16 cellular contexts compared by ENCODE assay signal in genomic region chr5:151470440-151470839, GRCh38. TPM values are rescaled to one million over a fixed set of nuclear protein-coding genes. Genes with fewer than 3 reads are reported as not detected.
DNase-seq lines count a peak whose midpoint lies in the region; ATAC-seq, FAIRE-seq and TF ChIP-seq lines count a peak whose summit lies in the region.
"Had no signal": no experiment of that assay in that cellular context is flagged by ENCODE, and none has a peak within 500 bp of the region (broad histone marks: within the 10 kb centered on the region; RNA-seq: fewer than 3 reads in every experiment).

No MANE protein-coding gene starts in this region.

- no peaks in the 10 kb centered on the region for H4K20me1 ChIP-seq in IMR-90 (ENCODE audit: insufficient read depth, low read length)

- H3K14ac ChIP-seq in IMR-90 (replicated peaks; ENCODE audit: low read depth, low read length): no peak overlapping the region

- H2BK120ac ChIP-seq in IMR-90 (ENCODE audit: low read depth, low read length): peak overlapping the region; percentile 36

- intact Hi-C loops in IMR-90 (cut with micrococcal nuclease): no loop called here

- ATAC-seq in IMR-90 (ENCODE audit: low read depth): peak; percentile 73
- ATAC-seq in HG02798 (IDR thresholded peaks at IDR 0.05; ENCODE audit: poor library complexity, unreplicated experiment): no peak
- ATAC-seq: A549; stimulated activated effector memory CD8-positive, alpha-beta T cell treated with anti-CD3 and anti-CD28 coated beads, Interleukin-12 subunit alpha, Interleukin-12 subunit beta, amount 100 ng/mL, for 72 hours had no signal

- no peak overlapping the region for H4K8ac ChIP-seq in IMR-90 (ENCODE audit: low read depth in 2 of 2, low read length in 2 of 2)

- in situ Hi-C loops in IMR-90 (cut with MboI; ENCODE audit: low sequenced_read_pairs): loop anchor here (10.0 kb wide), 1 partner anchor 274 kb away; no protein-coding TSS in a partner anchor

- CTCF ChIA-PET in IMR-90 (lab: Yijun Ruan, JAX): interaction anchor here (0.6 kb wide), 2 partner anchors 10 to 277 kb away, joined by 3 to 4 read pairs; no protein-coding TSS in a partner anchor

- H3K36me3 ChIP-seq in IMR-90 (ENCODE audit: control insufficient read depth, insufficient read depth, low read length): peaks cover 14% of the 10 kb centered on the region

- no peak for TF ChIP-seq CTCF in IMR-90 (conservative IDR thresholded peaks at IDR 0.05; ENCODE audit: low read depth, low read length)
- TF ChIP-seq CTCF in epithelial cell of esophagus (IDR thresholded peaks at IDR 0.05; ENCODE audit: insufficient read depth, low read depth, low read length, missing control alignments): no peak

- H3K23ac ChIP-seq in IMR-90 (ENCODE audit: low read depth, low read length): no peak overlapping the region

- FAIRE-seq in HTR-8/SVneo (lab: Jason Lieb, UNC): no peak
- FAIRE-seq: A549, bronchial epithelial cell had no signal

- no TSS peak for BruUV-seq in IMR-90 (replicated peaks; lab: Mats Ljungman, UMichigan)

- peak overlapping the region; percentile 33; the same call in 1 of the 2 replicates for H3K18ac ChIP-seq in IMR-90 (ENCODE audit: low read depth, low read length)

- H3K27me3 ChIP-seq in IMR-90 (ENCODE audit: control insufficient read depth, insufficient read depth, low read length): no peaks in the 10 kb centered on the region

- peaks cover 7% of the 10 kb centered on the region; the same call in 1 of the 2 replicates for H3K9me1 ChIP-seq in IMR-90 (ENCODE audit: insufficient read depth, low read length)

- no peak overlapping the region for H3K56ac ChIP-seq in IMR-90 (ENCODE audit: extremely low read depth, insufficient read depth, low read length)

- H2BK15ac ChIP-seq in IMR-90 (ENCODE audit: low read depth, low read length): no peak overlapping the region

- dilution Hi-C loops in IMR-90 (cut with HindIII; ENCODE audit: low sequenced_read_pairs, unreplicated experiment): no loop called here

- peak overlapping the region; percentile 67 for H3K4ac ChIP-seq in IMR-90 (ENCODE audit: low read depth, low read length)

- H2BK20ac ChIP-seq in IMR-90 (ENCODE audit: low read depth, low read length): peak overlapping the region; percentile 50

- POLR2A ChIA-PET in IMR-90 (lab: Charles Lee; ENCODE audit: unreplicated experiment): no interaction called here

- H3K4me2 ChIP-seq in IMR-90 (ENCODE audit: low read depth, low read length): peak overlapping the region; percentile 1; the same call in 1 of the 2 replicates
- H3K4me2 ChIP-seq: A549 had no signal

- peak overlapping the region; percentile 9; the same call in 1 of the 2 replicates for H4K5ac ChIP-seq in IMR-90 (ENCODE audit: low read depth, low read length)

- H3K4me3 ChIP-seq in IMR-90 (ENCODE audit: insufficient read depth, low read depth, low read length) (no peak overlapping the region), epithelial cell of esophagus (ENCODE audit: low read length) (no peak overlapping the region), skeletal muscle cell (ENCODE audit: low read depth, low read length) (no peak overlapping the region)
- H3K4me3 ChIP-seq: A549 had no signal

- H2BK5ac ChIP-seq in IMR-90 (ENCODE audit: low read depth, low read length, poor library complexity, severe bottlenecking): peak overlapping the region; percentile 47

- H3K4me1 ChIP-seq in IMR-90 (ENCODE audit: control insufficient read depth, insufficient read depth, low read length): peaks cover 12% of the 10 kb centered on the region
- H3K4me1 ChIP-seq: A549 had no signal

- H2AK9ac ChIP-seq in IMR-90 (replicated peaks; ENCODE audit: low read depth, low read length, poor library complexity): no peak overlapping the region

- no peak overlapping the region for H3K9ac ChIP-seq in IMR-90 (ENCODE audit: low read depth, low read length)

- no peak for TF ChIP-seq POLR2A in IMR-90 (IDR thresholded peaks at IDR 0.05; ENCODE audit: low read depth, low read length)

- H2AFZ ChIP-seq in IMR-90 (replicated peaks; ENCODE audit: low read length, poor library complexity): peak overlapping the region; percentile 2

- no peak overlapping the region; the same call in 1 of the 2 replicates for H4K91ac ChIP-seq in IMR-90 (ENCODE audit: insufficient read depth, low read depth, low read length)

- no peak for TF ChIP-seq RAD21 in IMR-90 (IDR thresholded peaks at IDR 0.05; ENCODE audit: low read length)

- peaks cover 0 to 3% of the 10 kb centered on the region in 2 experiments; a peak in 1 of 4 replicates for H3K79me1 ChIP-seq in IMR-90 (ENCODE audit: low read depth in 1 of 2, low read length in 2 of 2)

- H2AK5ac ChIP-seq in IMR-90 (ENCODE audit: low read depth, low read length): no peak overlapping the region

- H3K27ac ChIP-seq in IMR-90 (ENCODE audit: insufficient read depth, low read length): 0 out of 2 replicates have a peak overlapping the region, but pooled peaks have one; percentile 19
- H3K27ac ChIP-seq: A549, epithelial cell of prostate had no signal

- WGBS in IMR-90 (ENCODE audit: extremely low coverage in 2 of 2, insufficient read length in 1 of 2), 2 experiments: 40% methylated on average over 2 of the region's 4 CpGs; no CpG with 5 or more reads in 1 of the 2 experiments

- peak; percentile 26 for DNase-seq in NCI-H1105 treated with DMSO at 0.1 percent for 48 hours (lab: John Stamatoyannopoulos, UW)
- DNase-seq in NCI-H1105 (lab: John Stamatoyannopoulos, UW): no peak
- peak; percentile 81 for DNase-seq in IMR-90
- DNase-seq in epithelial cell of esophagus (ENCODE audit: low read depth): peak; percentile 28
- DNase-seq in skeletal muscle cell (ENCODE audit: low read depth): peak; percentile 60
- DNase-seq in anterior cingulate cortex (lab: John Stamatoyannopoulos, UW): no peak
- DNase-seq in HTR-8/SVneo (ENCODE audit: insufficient read length, low spot score): no peak
- DNase-seq: CD4-positive, CD25-positive, alpha-beta regulatory T cell; dermis blood vessel endothelial cell; NCI-H524 treated with DMSO at 0.1 percent for 48 hours; retina had no signal

- no peaks in the 10 kb centered on the region for H3K9me3 ChIP-seq in IMR-90 (ENCODE audit: control insufficient read depth, insufficient read depth, low read length)
- H3K9me3 ChIP-seq: A549 had no signal

TF ChIP-seq in IMR-90, 13 proteins besides CTCF, POLR2A, EP300 and RAD21:
- no peak for TF ChIP-seq MAFK (IDR thresholded peaks at IDR 0.05; ENCODE audit: low read depth, low read length)
- peak; percentile 33; the same call in 1 of the 2 replicates for TF ChIP-seq MXI1 (IDR thresholded peaks at IDR 0.05; ENCODE audit: borderline replicate concordance, low read depth, low read length)
- peak; percentile 24; the same call in 1 of the 2 replicates for TF ChIP-seq BHLHE40 (IDR thresholded peaks at IDR 0.05; ENCODE audit: low read depth, low read length)
- peak; percentile 92 for TF ChIP-seq CEBPB (IDR thresholded peaks at IDR 0.05; ENCODE audit: low read depth, low read length)

RNA-seq across cellular contexts. Expression of gene SLC36A1, which starts 23.0 kb away (rescaled TPM):
- 5.3 and 5.7 TPM in 2 replicates for total RNA-seq in IMR-90 (2012; rRNA removed)
- 8.7 and 9.4 TPM in 2 replicates for polyA plus RNA-seq in IMR-90 (2012; rRNA removed)
- 5.4 and 5.6 TPM in 2 replicates for polyA plus RNA-seq in IMR-90 (2012; cell fraction: cytosol; rRNA removed)
- polyA plus RNA-seq in IMR-90 (2012; cell fraction: nucleus; rRNA removed; ENCODE audit: low replicate concordance): 27.2 and 30.1 TPM in 2 replicates

Comparison
In these comparisons a context has a peak if more than half of its experiments do, and no peak if none do; other contexts are left out.
1. DNase-seq: peak in NCI-H1105 treated with DMSO at 0.1 percent for 48 hours (single experiment), IMR-90 (single experiment), epithelial cell of esophagus (single experiment) and skeletal muscle cell (single experiment); none in NCI-H1105 (single experiment), anterior cingulate cortex (0 of 58) and HTR-8/SVneo (single experiment).